In genomic region chr2:124437811-124438210, GRCh38 we compare ENCODE assay signal across 23 cellular contexts.
DNase-seq lines count a peak whose midpoint lies in the region; ATAC-seq lines count a peak whose summit lies in the region.
"Had no signal": no experiment of that assay in that cellular context is flagged by ENCODE, and none has a peak within 500 bp of the region (broad histone marks: within the 10 kb centered on the region; RNA-seq: fewer than 3 reads in every experiment).

No MANE protein-coding gene starts in this region.

- ATAC-seq in GM21367 (IDR thresholded peaks at IDR 0.05; ENCODE audit: unreplicated experiment) = no peak
- ATAC-seq: activated CD8-positive, alpha-beta memory T cell treated with anti-CD3 and anti-CD28 coated beads, Interleukin-2, amount 10 ng/mL, durations not matched to agents 7 days and 5 days; gastrocnemius medialis; lower lobe of right lung; natural killer cell treated with Interleukin-12 subunit alpha and Interleukin-12 subunit beta and Interleukin-15 and Interleukin-18, amount 100 ng/mL, for 72 hours; right cardiac atrium had no signal

- DNase-seq in DMS53 (lab: John Stamatoyannopoulos, UW) (peak; percentile 22), DMS53 treated with DMSO at 0.1 percent for 48 hours (lab: John Stamatoyannopoulos, UW; ENCODE audit: unreplicated experiment) (no peak), HT-29 (ENCODE audit: low spot score) (peak; percentile 19), amniotic epithelial cell (ENCODE audit: low read depth) (peak; percentile 7), kidney tubule cell (ENCODE audit: low spot score) (peak; percentile 2), hypothalamus (lab: John Stamatoyannopoulos, UW) (no peak), activated T-cell treated with anti-CD3 and anti-CD28 coated beads for 4 hours (no peak)
- DNase-seq: activated CD4-positive, alpha-beta T cell treated with anti-CD3 and anti-CD28 coated beads, Interleukin-2, amount 50 U/mL, for 1 hour; activated CD8-positive, alpha-beta memory T cell treated with anti-CD3 and anti-CD28 coated beads, Interleukin-2, amount 10 ng/mL, durations not matched to agents 7 days and 5 days; AML-193; caudate nucleus; CD4-positive, alpha-beta memory T cell; cortex of kidney; gastrocnemius medialis; IMR-90; lower lobe of right lung; NCI-H524; Peyer's patch; right cardiac atrium; SIG-M5; stimulated activated CD4-positive, alpha-beta T cell treated with anti-CD3 and anti-CD28 coated beads, Interleukin-2, amount 100 ng/mL, for 48 hours had no signal

Comparison
In these comparisons a context has a peak if more than half of its experiments do, and no peak if none do; other contexts are left out.
1. DNase-seq: peak in DMS53 (single experiment), HT-29 (single experiment), amniotic epithelial cell (single experiment) and kidney tubule cell (single experiment); none in DMS53 treated with DMSO at 0.1 percent for 48 hours (single experiment), hypothalamus (0 of 51) and activated T-cell treated with anti-CD3 and anti-CD28 coated beads for 4 hours (single experiment).